Comparison of ENCODE assay signal across 19 cellular contexts in the genomic region with DNA sequence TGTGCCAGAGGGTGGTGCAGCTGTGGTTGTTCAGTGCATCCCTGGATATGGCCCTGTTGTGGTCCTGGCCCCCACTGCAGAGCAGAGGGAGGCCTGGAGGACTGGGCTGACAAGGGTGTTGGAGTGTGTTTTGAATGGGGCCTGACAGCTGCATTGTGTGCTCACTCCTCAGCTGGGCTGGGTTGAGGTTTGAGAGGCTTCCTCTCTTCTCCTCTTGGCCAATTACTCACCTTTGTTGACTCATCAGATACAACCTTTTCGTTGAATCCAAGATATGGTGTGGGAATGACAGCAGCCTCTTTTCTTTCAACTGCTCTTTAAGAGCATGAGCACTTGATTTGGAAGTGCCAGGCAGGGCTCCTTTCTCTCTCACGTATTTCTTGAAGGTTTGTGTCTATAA.
"Had no signal": no experiment of that assay in that cellular context is flagged by ENCODE, and none has a peak within 500 bp of the region (broad histone marks: within the 10 kb centered on the region; RNA-seq: fewer than 3 reads in every experiment).

No MANE protein-coding gene starts in this region.

- H3K36me3 ChIP-seq: brain microvascular endothelial cell, colonic mucosa, left lung, prostate gland, right atrium auricular region, upper lobe of right lung had no signal

- H3K4me3 ChIP-seq: colonic mucosa, left lung, prostate gland, right atrium auricular region, upper lobe of right lung had no signal

- DNase-seq: activated CD4-positive, alpha-beta T cell treated with anti-CD3 and anti-CD28 coated beads, Interleukin-2, amount 10 ng/mL, durations not matched to agents 24 days and 14 days; activated CD8-positive, alpha-beta T cell treated with anti-CD3 and anti-CD28 coated beads for 36 hours; activated naive CD4-positive, alpha-beta T cell treated with anti-CD3 and anti-CD28 coated beads for 36 hours; activated T-cell treated with anti-CD3 and anti-CD28 coated beads, Interleukin-2, amount 50 U/mL, for 1 hour; aorta; brain microvascular endothelial cell; colonic mucosa; endodermal cell; erythroblast; foreskin melanocyte; left lung; naive B cell; stimulated activated CD4-positive, alpha-beta T cell treated with anti-CD3 and anti-CD28 coated beads, Interleukin-12 subunit alpha, Interleukin-12 subunit beta, amount 100 ng/mL, for 4 hours; stimulated activated CD4-positive, alpha-beta T cell treated with anti-CD3 and anti-CD28 coated beads, Interleukin-1b, Interleukin-23, amount 100 ng/mL, for 48 hours; stimulated activated CD8-positive, alpha-beta memory T cell treated with anti-CD3 and anti-CD28 coated beads, Interleukin-4, amount 100 ng/mL, for 48 hours; stimulated activated naive CD4-positive, alpha-beta T cell; upper lobe of right lung had no signal

- ATAC-seq: activated CD8-positive, alpha-beta T cell treated with anti-CD3 and anti-CD28 coated beads for 36 hours; left lung; upper lobe of right lung had no signal

- H3K9me3 ChIP-seq: colonic mucosa, prostate gland, upper lobe of right lung had no signal

- H3K4me1 ChIP-seq: colonic mucosa, left lung, prostate gland, right atrium auricular region, upper lobe of right lung had no signal
